In genomic region chr7:16603633-16604032, GRCh38 we compare ENCODE assay signal across 16 cellular contexts. TPM values are rescaled to one million over a fixed set of nuclear protein-coding genes. Genes with fewer than 3 reads are reported as not detected.
DNase-seq lines count a peak whose midpoint lies in the region; ATAC-seq and TF ChIP-seq lines count a peak whose summit lies in the region.
"Had no signal": no experiment of that assay in that cellular context is flagged by ENCODE, and none has a peak within 500 bp of the region (broad histone marks: within the 10 kb centered on the region; RNA-seq: fewer than 3 reads in every experiment).

No MANE protein-coding gene starts in this region.

- dilution Hi-C loops in mammary epithelial cell (cut with HindIII; ENCODE audit: low sequenced_read_pairs), result no loop called here

- in situ Hi-C loops in mammary epithelial cell (cut with MboI; ENCODE audit: low sequenced_read_pairs in 2 of 2), result no loop called here

- H3K4me2 ChIP-seq in mammary epithelial cell (ENCODE audit: insufficient read depth, low read depth, low read length), result no peak overlapping the region

- H3K27ac ChIP-seq in mammary epithelial cell (ENCODE audit: insufficient read depth, low read depth, low read length) (no peak overlapping the region), foreskin keratinocyte (no peak overlapping the region), psoas muscle (no peak overlapping the region)
- H3K27ac ChIP-seq: HL-60 had no signal

- H3K36me3 ChIP-seq in mammary epithelial cell (ENCODE audit: insufficient read depth, low read length) (peaks cover 15% of the 10 kb centered on the region), psoas muscle (ENCODE audit: insufficient read depth in 1 of 2, low read depth in 1 of 2) (peaks cover 3 to 88% of the 10 kb centered on the region in 2 donors)

- H3K9ac ChIP-seq in mammary epithelial cell (ENCODE audit: insufficient read depth, low read length), result no peak overlapping the region

- CTCF ChIA-PET in mammary epithelial cell (lab: Charles Lee; ENCODE audit: low non-redundant PET) (no interaction called here), MCF 10A (lab: Yijun Ruan, JAX) (interaction anchor here (1.2 to 1.5 kb wide), 2 partner anchors 9 to 44 kb away, joined by 4 read pairs; no protein-coding TSS in a partner anchor)

- H3K4me1 Mint-ChIP-seq in MCF 10A (ENCODE audit: insufficient read depth, unreplicated experiment), result no peaks in the 10 kb centered on the region
- H3K4me1 Mint-ChIP-seq: CD8-positive, alpha-beta memory T cell had no signal

- H3K27me3 Mint-ChIP-seq in MCF 10A (ENCODE audit: insufficient read depth, unreplicated experiment), result no peaks in the 10 kb centered on the region
- H3K27me3 Mint-ChIP-seq: CD8-positive, alpha-beta memory T cell had no signal

- H3K4me3 ChIP-seq in mammary epithelial cell (replicated peaks in 1 of 3; ENCODE audit: insufficient read depth in 1 of 3, low read depth in 2 of 3, low read length in 3 of 3) (no peak overlapping the region), psoas muscle (no peak overlapping the region)

- BruUV-seq in mammary epithelial cell (replicated peaks; lab: Mats Ljungman, UMichigan) (no TSS peak), MCF 10A (replicated peaks; lab: Mats Ljungman, UMichigan) (no TSS peak)

- peaks cover 54% of the 10 kb centered on the region for H3K36me3 Mint-ChIP-seq in MCF 10A (ENCODE audit: insufficient read depth, unreplicated experiment)

- H4K20me1 ChIP-seq in mammary epithelial cell (ENCODE audit: insufficient read depth, low read length), result no peaks in the 10 kb centered on the region

- no peaks in the 10 kb centered on the region for H3K4me1 ChIP-seq in mammary epithelial cell (ENCODE audit: insufficient read depth, low read length)
- no peaks in the 10 kb centered on the region for H3K4me1 ChIP-seq in foreskin keratinocyte
- no peaks in the 10 kb centered on the region for H3K4me1 ChIP-seq in psoas muscle

- no peak for TF ChIP-seq CTCF in mammary epithelial cell (conservative IDR thresholded peaks at IDR 0.05 in 1 of 2, IDR thresholded peaks at IDR 0.05 in 1 of 2; ENCODE audit: extremely low read depth in 1 of 2, insufficient read depth in 1 of 2, low read depth in 1 of 2, low read length in 2 of 2)
- no peak for TF ChIP-seq CTCF in MCF 10A (IDR thresholded peaks at IDR 0.05; ENCODE audit: unreplicated experiment)
- TF ChIP-seq CTCF in foreskin keratinocyte (conservative IDR thresholded peaks at IDR 0.05), result no peak
- TF ChIP-seq CTCF in psoas muscle (IDR thresholded peaks at IDR 0.05), result no peak

- H3K9me3 ChIP-seq in mammary epithelial cell (replicated peaks; ENCODE audit: insufficient read depth, low read length) (no peaks in the 10 kb centered on the region), psoas muscle (no peaks in the 10 kb centered on the region)

- H3K79me2 ChIP-seq in mammary epithelial cell (ENCODE audit: insufficient read depth, low read length), result no peaks in the 10 kb centered on the region

- H3K27me3 ChIP-seq in mammary epithelial cell (ENCODE audit: insufficient read depth, low read length) (no peaks in the 10 kb centered on the region), foreskin keratinocyte (no peaks in the 10 kb centered on the region), psoas muscle (ENCODE audit: insufficient read depth in 3 of 3, low read length in 2 of 3) (no peaks in the 10 kb centered on the region)

- H3K27ac Mint-ChIP-seq in MCF 10A (ENCODE audit: low read depth, unreplicated experiment), result no peak overlapping the region
- H3K27ac Mint-ChIP-seq: H9 had no signal

- no peaks in the 10 kb centered on the region for H3K9me3 Mint-ChIP-seq in MCF 10A (ENCODE audit: unreplicated experiment)
- H3K9me3 Mint-ChIP-seq: CD8-positive, alpha-beta memory T cell; H9 had no signal

- POLR2A ChIA-PET in MCF 10A (lab: Yijun Ruan, JAX), result no interaction called here

- no peak overlapping the region for H3K4me3 Mint-ChIP-seq in MCF 10A (ENCODE audit: unreplicated experiment)
- H3K4me3 Mint-ChIP-seq: CD8-positive, alpha-beta memory T cell; H9 had no signal

- ATAC-seq in foreskin keratinocyte, result peak; percentile 57
- no peak for ATAC-seq in HG02885 (IDR thresholded peaks at IDR 0.05; ENCODE audit: poor library complexity, unreplicated experiment)
- no peak for ATAC-seq in psoas muscle

- DNase-seq in mammary epithelial cell (peak; percentile 11), MCF 10A (ENCODE audit: unreplicated experiment) (no peak), M059J (ENCODE audit: low read depth) (peak; percentile 9), foreskin keratinocyte (peak; percentile 20 to 21), psoas muscle (no peak), DMS114 treated with DMSO at 0.1 percent for 48 hours (lab: John Stamatoyannopoulos, UW; ENCODE audit: unreplicated experiment) (no peak)
- DNase-seq: C1 segment of cervical spinal cord; CD8-positive, alpha-beta memory T cell; GDM1; H9; NCI-H1105; NCI-H1694 treated with DMSO at 0.1 percent for 48 hours; NCI-H2171; Right ventricle myocardium superior had no signal

- H2AFZ ChIP-seq in mammary epithelial cell (ENCODE audit: low read depth, low read length), result no peak overlapping the region

- intact Hi-C loops in mammary epithelial cell (cut with micrococcal nuclease) (no loop called here), MCF 10A (cut with micrococcal nuclease) (loop anchor here (5.0 kb wide), 1 partner anchor 84 kb away; no protein-coding TSS in a partner anchor), psoas muscle (cut with DNase I) (loop anchor here (2.0 to 5.0 kb wide), 2 partner anchors 313 to 314 kb away; no protein-coding TSS in a partner anchor)

RNA-seq across cellular contexts. Expression of gene ANKMY2, which starts 41.9 kb away (rescaled TPM):
- total RNA-seq in mammary epithelial cell (10 to 100 TPM; 11.0 to 24.3 TPM), MCF 10A (2022) (14.3 and 15.3 TPM in 2 replicates), foreskin keratinocyte (10.1 and 10.2 TPM in 2 replicates), psoas muscle (10 to 100 TPM in 3 of 4 donors, 1 to 10 TPM in 1; 7.7 to 16.2 (median 11.3) TPM)
- polyA plus RNA-seq in mammary epithelial cell (11.3 TPM), foreskin keratinocyte (5.3 and 5.4 TPM in 2 replicates), psoas muscle (1 to 10 TPM; 4.5 to 9.9 (median 5.9) TPM)
- 12.1 TPM for polyA minus RNA-seq in mammary epithelial cell
- 34.8 and 39.2 TPM in 2 replicates for total RNA-seq in M059J (2014; rRNA removed; shearing (Covaris generic))

RNA-seq across cellular contexts. Expression of gene BZW2, which starts 42.3 kb away (rescaled TPM):
- total RNA-seq in mammary epithelial cell (10 to 100 TPM; 66.2 to 75.0 TPM), MCF 10A (2022) (41.0 and 85.4 TPM in 2 replicates), foreskin keratinocyte (67.4 and 72.8 TPM in 2 replicates), psoas muscle (100 to 1,000 TPM; 133 to 163 (median 155) TPM)
- polyA plus RNA-seq in mammary epithelial cell (74.2 TPM), foreskin keratinocyte (53.1 and 66.9 TPM in 2 replicates), psoas muscle (100 to 1,000 TPM in 2 of 3 donors, 10 to 100 TPM in 1; 83.7 to 133 (median 101) TPM)
- 38.2 TPM for polyA minus RNA-seq in mammary epithelial cell
- 95.2 and 102 TPM in 2 replicates for total RNA-seq in M059J (2014; rRNA removed; shearing (Covaris generic))

Comparison
In these comparisons a context has a peak if more than half of its experiments do, and no peak if none do; other contexts are left out.
1. DNase-seq: peak in mammary epithelial cell (single experiment), M059J (single experiment) and foreskin keratinocyte (2 of 2); none in MCF 10A (single experiment), psoas muscle (0 of 2) and DMS114 treated with DMSO at 0.1 percent for 48 hours (single experiment).